1 cellular context compared by ENCODE assay signal in genomic region chr2:190179754-190180312, GRCh38.
TF ChIP-seq lines count a peak whose summit lies in the region.

No MANE protein-coding gene starts in this region.

TF ChIP-seq in HepG2, 621 proteins besides CTCF, POLR2A, EP300 and RAD21 (continued from another document and continues in another):
- TF ChIP-seq ARID4A (CRISPR knock-in tag; IDR thresholded peaks at IDR 0.05; ENCODE audit: borderline replicate concordance) (no peak), ZNF75D (CRISPR knock-in tag; IDR thresholded peaks at IDR 0.05; ENCODE audit: borderline replicate concordance) (no peak), THAP9 (CRISPR knock-in tag; IDR thresholded peaks at IDR 0.05; ENCODE audit: borderline replicate concordance) (no peak), HNRNPL (IDR thresholded peaks at IDR 0.05; ENCODE audit: low read depth, low read length) (no peak), ZNF562 (CRISPR knock-in tag; IDR thresholded peaks at IDR 0.05; ENCODE audit: borderline replicate concordance) (no peak), SMARCC2 (IDR thresholded peaks at IDR 0.05) (no peak), CREM (IDR thresholded peaks at IDR 0.05) (no peak), CREM (CRISPR knock-in tag; IDR thresholded peaks at IDR 0.05) (no peak), HNF4G (IDR thresholded peaks at IDR 0.05; ENCODE audit: borderline replicate concordance, low read depth, low read length) (no peak), HNF4G (CRISPR knock-in tag; IDR thresholded peaks at IDR 0.05; ENCODE audit: borderline replicate concordance, low read depth) (no peak), ZNF674 (CRISPR knock-in tag; IDR thresholded peaks at IDR 0.05; ENCODE audit: low read depth) (0 out of 2 replicates have a peak, but pooled peaks have one; percentile 8), ZNF253 (CRISPR knock-in tag; IDR thresholded peaks at IDR 0.05; ENCODE audit: borderline replicate concordance) (no peak), ZFP36L2 (CRISPR knock-in tag; IDR thresholded peaks at IDR 0.05) (no peak), PRDM15 (CRISPR knock-in tag; IDR thresholded peaks at IDR 0.05) (no peak), ZNF33A (CRISPR knock-in tag; IDR thresholded peaks at IDR 0.05; ENCODE audit: borderline replicate concordance) (no peak), ZBTB38 (CRISPR knock-in tag; IDR thresholded peaks at IDR 0.05) (no peak), ZBTB8A (CRISPR knock-in tag; IDR thresholded peaks at IDR 0.05; ENCODE audit: borderline replicate concordance, low read depth) (no peak), PAXIP1 (CRISPR knock-in tag; conservative IDR thresholded peaks at IDR 0.05) (0 out of 2 replicates have a peak, but pooled peaks have one; percentile 39), CBX5 (CRISPR knock-in tag; IDR thresholded peaks at IDR 0.05; ENCODE audit: borderline replicate concordance) (no peak; the same call in 1 of the 2 replicates), KAT7 (CRISPR knock-in tag; IDR thresholded peaks at IDR 0.05; ENCODE audit: borderline replicate concordance) (no peak), HNRNPUL1 (IDR thresholded peaks at IDR 0.05; ENCODE audit: low read depth, low read length) (no peak), TCF7 (IDR thresholded peaks at IDR 0.05; ENCODE audit: low read depth) (no peak), HIVEP1 (CRISPR knock-in tag; IDR thresholded peaks at IDR 0.05) (peak; percentile 60; the same call in 1 of the 2 replicates), ZNF580 (CRISPR knock-in tag; IDR thresholded peaks at IDR 0.05; ENCODE audit: borderline replicate concordance, low read depth) (peak; percentile 87; the same call in 1 of the 2 replicates), TGIF2 (CRISPR knock-in tag; IDR thresholded peaks at IDR 0.05) (no peak), FLYWCH1 (CRISPR knock-in tag; IDR thresholded peaks at IDR 0.05) (no peak; the same call in 1 of the 2 replicates), SIX1 (CRISPR knock-in tag; IDR thresholded peaks at IDR 0.05; ENCODE audit: borderline replicate concordance) (0 out of 2 replicates have a peak, but pooled peaks have one; percentile 12), MED8 (CRISPR knock-in tag; IDR thresholded peaks at IDR 0.05; ENCODE audit: insufficient replicate concordance) (peak; percentile 75), ZNF614 (CRISPR knock-in tag; IDR thresholded peaks at IDR 0.05; ENCODE audit: borderline replicate concordance) (peak; percentile 68; the same call in 1 of the 2 replicates), IKZF5 (CRISPR knock-in tag; IDR thresholded peaks at IDR 0.05) (no peak), ZNF138 (CRISPR knock-in tag; IDR thresholded peaks at IDR 0.05; ENCODE audit: low read depth) (no peak), ZNF883 (CRISPR knock-in tag; IDR thresholded peaks at IDR 0.05; ENCODE audit: not compliant biosample characterization) (peak; percentile 13), TAF15 (IDR thresholded peaks at IDR 0.05; ENCODE audit: low read depth, low read length, poor library complexity, severe bottlenecking) (no peak), FOXC1 (CRISPR knock-in tag; IDR thresholded peaks at IDR 0.05; ENCODE audit: borderline replicate concordance) (peak; percentile 79; the same call in 1 of the 2 replicates), ZNF7 (CRISPR knock-in tag; IDR thresholded peaks at IDR 0.05) (no peak), ZFX (CRISPR knock-in tag; IDR thresholded peaks at IDR 0.05; ENCODE audit: low read depth) (no peak), IKZF1 (IDR thresholded peaks at IDR 0.05) (no peak), YEATS2 (CRISPR knock-in tag; IDR thresholded peaks at IDR 0.05; ENCODE audit: borderline replicate concordance) (0 out of 2 replicates have a peak, but pooled peaks have one; percentile 44), ZNF317 (CRISPR knock-in tag; IDR thresholded peaks at IDR 0.05) (peak; percentile 85; the same call in 1 of the 2 replicates), ZNF484 (CRISPR knock-in tag; IDR thresholded peaks at IDR 0.05; ENCODE audit: borderline replicate concordance, low read depth) (no peak), ZNF776 (CRISPR knock-in tag; IDR thresholded peaks at IDR 0.05) (no peak), AHR (CRISPR knock-in tag; IDR thresholded peaks at IDR 0.05) (no peak), CAMTA2 (CRISPR knock-in tag; IDR thresholded peaks at IDR 0.05; ENCODE audit: borderline replicate concordance) (no peak), SP2 (CRISPR knock-in tag; IDR thresholded peaks at IDR 0.05) (no peak), GMEB1 (CRISPR knock-in tag; IDR thresholded peaks at IDR 0.05; ENCODE audit: borderline replicate concordance) (no peak), KDM1A (CRISPR knock-in tag; IDR thresholded peaks at IDR 0.05) (no peak), ZBTB37 (CRISPR knock-in tag; IDR thresholded peaks at IDR 0.05) (0 out of 2 replicates have a peak, but pooled peaks have one; percentile 42)
